In the genomic region with DNA sequence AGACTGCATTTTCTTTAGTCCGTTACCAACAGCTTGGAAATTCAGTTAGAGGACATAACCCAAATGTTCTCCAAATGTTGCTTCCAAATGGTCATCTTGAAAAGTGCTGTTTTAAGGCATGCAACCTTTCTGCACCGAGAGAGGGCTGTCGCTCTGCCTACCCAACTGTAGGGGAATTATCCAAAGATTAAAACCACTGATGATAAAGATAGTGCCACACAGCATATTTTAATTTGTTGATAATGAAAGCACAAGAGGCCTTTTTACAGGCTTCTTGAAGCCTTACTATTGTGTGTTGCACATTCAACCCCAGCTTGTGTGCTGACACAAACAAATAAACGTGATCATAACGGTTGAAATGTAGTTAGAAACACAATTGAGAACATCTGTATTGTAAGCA, we compare ENCODE assay signal across 22 cellular contexts.
DNase-seq lines count a peak whose midpoint lies in the region; ATAC-seq and TF ChIP-seq lines count a peak whose summit lies in the region.
"Had no signal": no experiment of that assay in that cellular context is flagged by ENCODE, and none has a peak within 500 bp of the region (broad histone marks: within the 10 kb centered on the region; RNA-seq: fewer than 3 reads in every experiment).

No MANE protein-coding gene starts in this region.

- H3K27me3 Mint-ChIP-seq in CD8-positive, alpha-beta memory T cell: peaks cover 0 to 2% of the 10 kb centered on the region in 2 donors
- no peaks in the 10 kb centered on the region for H3K27me3 Mint-ChIP-seq in IgD-negative memory B cell
- H3K27me3 Mint-ChIP-seq in T-helper 2 cell treated with Interferon-gamma antibody and Interleukin-4, amounts not matched to agents 5 μg/mL and 100 μg/mL, for 36 hours (ENCODE audit: low read depth): peaks cover 7% of the 10 kb centered on the region
- H3K27me3 Mint-ChIP-seq: activated CD8-positive, alpha-beta T cell treated with anti-CD3 and anti-CD28 coated beads for 36 hours had no signal

- DNase-seq in CD8-positive, alpha-beta memory T cell: no peak
- no peak for DNase-seq in T-helper 2 cell treated with Interferon-gamma antibody and Interleukin-4, amounts not matched to agents 5 μg/mL and 100 μg/mL, for 36 hours (ENCODE audit: low spot score)
- DNase-seq in spleen (no peak), SK-N-SH (no peak), NCI-H524 treated with DMSO at 0.1 percent for 48 hours (lab: John Stamatoyannopoulos, UW) (no peak)
- DNase-seq: activated gamma-delta T cell treated with Interleukin-2 at 50 U/mL for 16 hours; effector CD4-positive, alpha-beta T cell; foreskin fibroblast; left ventricle myocardium inferior; NCI-H1092; NCI-H187; NCI-H2171 treated with DMSO at 0.1 percent for 48 hours; occipital lobe; stimulated activated CD4-positive, alpha-beta T cell treated with anti-CD3 and anti-CD28 coated beads, Interleukin-1b, Interleukin-23, amount 100 ng/mL, for 48 hours had no signal

- H3K4me1 ChIP-seq in CD8-positive, alpha-beta memory T cell (ENCODE audit: insufficient read depth, low read length): no peaks in the 10 kb centered on the region
- H3K4me1 ChIP-seq in spleen (peaks cover 0 to 21% (median 0%) of the 10 kb centered on the region in 6 donors), SK-N-SH (ENCODE audit: control insufficient read depth in 1 of 2, insufficient read depth in 2 of 2, low read depth in 1 of 2, low read length in 1 of 2) (no peaks in the 10 kb centered on the region)

- TF ChIP-seq CTCF in spleen (IDR thresholded peaks at IDR 0.05 in 8 of 11, conservative IDR thresholded peaks at IDR 0.05 in 3 of 11): no peak
- no peak for TF ChIP-seq CTCF in SK-N-SH (IDR thresholded peaks at IDR 0.05)

- peak overlapping the region in 7 of 8 donors; percentile 29 to 96 (median 78) for H3K27ac Mint-ChIP-seq in CD8-positive, alpha-beta memory T cell
- H3K27ac Mint-ChIP-seq in IgD-negative memory B cell: peak overlapping the region; percentile 45 to 96 (median 45)
- peak overlapping the region; percentile 88 for H3K27ac Mint-ChIP-seq in T-helper 2 cell treated with Interferon-gamma antibody and Interleukin-4, amounts not matched to agents 5 μg/mL and 100 μg/mL, for 36 hours
- H3K27ac Mint-ChIP-seq: naive thymus-derived CD4-positive, alpha-beta T cell had no signal

- H2AFZ ChIP-seq in SK-N-SH (ENCODE audit: low read depth): no peak overlapping the region

- no peaks in the 10 kb centered on the region for H3K79me2 ChIP-seq in SK-N-SH (ENCODE audit: insufficient read depth)

- ATAC-seq in GM21528 (IDR thresholded peaks at IDR 0.05; ENCODE audit: low FRiP score, unreplicated experiment) (no peak), HG02981 (IDR thresholded peaks at IDR 0.05; ENCODE audit: unreplicated experiment) (no peak)

- no peak overlapping the region for H3K27ac ChIP-seq in CD8-positive, alpha-beta memory T cell (ENCODE audit: low read depth, low read length)
- H3K27ac ChIP-seq in spleen: peak overlapping the region in 5 of 8 donors; percentile 1 to 74 (median 63)
- H3K27ac ChIP-seq in SK-N-SH (ENCODE audit: low read depth in 2 of 2, low read length in 1 of 2): no peak overlapping the region
- H3K27ac ChIP-seq: vagina had no signal

- POLR2A ChIA-PET in CD8-positive, alpha-beta memory T cell (lab: Charles Lee): interaction anchor here (0.6 kb wide), 1 partner anchor 121 kb away, joined by 3 read pairs; no protein-coding TSS in a partner anchor
- POLR2A ChIA-PET in SK-N-SH (lab: Yijun Ruan, JAX): no interaction called here

- no peaks in the 10 kb centered on the region for H3F3A ChIP-seq in SK-N-SH (replicated peaks; ENCODE audit: insufficient read depth)

- H3K9me2 ChIP-seq in SK-N-SH: no peaks in the 10 kb centered on the region

- 74 to 94% (median 90%) methylated on average over 5 of the region's 5 CpGs for WGBS in spleen, 5 donors
- 80% methylated on average over 5 of the region's 5 CpGs for WGBS in SK-N-SH (ENCODE audit: low lambda C conversion rate)

- no peaks in the 10 kb centered on the region for H3K36me3 ChIP-seq in CD8-positive, alpha-beta memory T cell (ENCODE audit: insufficient read depth, low read length)
- H3K36me3 ChIP-seq in spleen (no peaks in the 10 kb centered on the region), SK-N-SH (replicated peaks in 1 of 2; ENCODE audit: control insufficient read depth in 1 of 2, insufficient read depth in 2 of 2, low read length in 1 of 2) (no peaks in the 10 kb centered on the region)
- H3K36me3 ChIP-seq: left ventricle myocardium inferior, vagina had no signal

- H3K4me3 Mint-ChIP-seq in CD8-positive, alpha-beta memory T cell: peak overlapping the region in 5 of 7 donors; percentile 55 to 77 (median 59)
- peak overlapping the region; percentile 53 to 90 (median 81) for H3K4me3 Mint-ChIP-seq in IgD-negative memory B cell
- peak overlapping the region; percentile 61 for H3K4me3 Mint-ChIP-seq in T-helper 2 cell treated with Interferon-gamma antibody and Interleukin-4, amounts not matched to agents 5 μg/mL and 100 μg/mL, for 36 hours
- H3K4me3 Mint-ChIP-seq: activated CD8-positive, alpha-beta T cell treated with anti-CD3 and anti-CD28 coated beads for 36 hours; CD14-positive monocyte; naive thymus-derived CD4-positive, alpha-beta T cell had no signal

- no peak for TF ChIP-seq EP300 in SK-N-SH (IDR thresholded peaks at IDR 0.05; ENCODE audit: borderline replicate concordance in 1 of 2, low read depth in 1 of 2, low read length in 1 of 2)

- H3K27me3 ChIP-seq in CD8-positive, alpha-beta memory T cell (ENCODE audit: insufficient read depth, low read length, poor library complexity, severe bottlenecking): no peaks in the 10 kb centered on the region
- H3K27me3 ChIP-seq in spleen (replicated peaks in 1 of 7): no peaks in the 10 kb centered on the region
- H3K27me3 ChIP-seq in SK-N-SH (ENCODE audit: insufficient read depth): no peaks in the 10 kb centered on the region
- H3K27me3 ChIP-seq: vagina had no signal

- H3K4me3 ChIP-seq in CD8-positive, alpha-beta memory T cell (ENCODE audit: low read length): no peak overlapping the region
- H3K4me3 ChIP-seq in spleen (no peak overlapping the region), SK-N-SH (ENCODE audit: low read depth in 2 of 2, low read length in 1 of 2) (no peak overlapping the region)
- H3K4me3 ChIP-seq: left ventricle myocardium inferior, skin epidermis, vagina had no signal

- H3K9me3 Mint-ChIP-seq in CD8-positive, alpha-beta memory T cell: peaks cover 0 to 2% (median 0%) of the 10 kb centered on the region in 5 donors
- peaks cover 0 to 4% (median 2%) of the 10 kb centered on the region in 3 donors for H3K9me3 Mint-ChIP-seq in IgD-negative memory B cell
- peaks cover 8% of the 10 kb centered on the region for H3K9me3 Mint-ChIP-seq in T-helper 2 cell treated with Interferon-gamma antibody and Interleukin-4, amounts not matched to agents 5 μg/mL and 100 μg/mL, for 36 hours

- CTCF ChIA-PET in CD8-positive, alpha-beta memory T cell (lab: Charles Lee): interaction anchor here (0.7 kb wide), 1 partner anchor 124 kb away, joined by 3 read pairs; no protein-coding TSS in a partner anchor
- CTCF ChIA-PET in SK-N-SH (lab: Yijun Ruan, JAX): no interaction called here

- no peaks in the 10 kb centered on the region for H4K20me1 ChIP-seq in SK-N-SH (ENCODE audit: insufficient read depth)

- TF ChIP-seq POLR2A in spleen (IDR thresholded peaks at IDR 0.05): no peak

- peaks cover 17 to 27% (median 24%) of the 10 kb centered on the region in 3 donors for H3K4me1 Mint-ChIP-seq in CD8-positive, alpha-beta memory T cell
- H3K4me1 Mint-ChIP-seq in IgD-negative memory B cell: peaks cover 15 to 31% (median 24%) of the 10 kb centered on the region in 3 donors
- peaks cover 22% of the 10 kb centered on the region for H3K4me1 Mint-ChIP-seq in T-helper 2 cell treated with Interferon-gamma antibody and Interleukin-4, amounts not matched to agents 5 μg/mL and 100 μg/mL, for 36 hours (ENCODE audit: low read depth)
- H3K4me1 Mint-ChIP-seq: CD14-positive monocyte had no signal

- H3K9ac ChIP-seq in SK-N-SH: no peak overlapping the region

- no peaks in the 10 kb centered on the region for H3K9me3 ChIP-seq in CD8-positive, alpha-beta memory T cell (ENCODE audit: low read length)
- H3K9me3 ChIP-seq in spleen: peaks cover 0 to 6% (median 2%) of the 10 kb centered on the region in 8 donors
- no peaks in the 10 kb centered on the region for H3K9me3 ChIP-seq in SK-N-SH
- H3K9me3 ChIP-seq: left ventricle myocardium inferior, vagina had no signal

- peaks cover 0 to 4% (median 0%) of the 10 kb centered on the region in 3 donors for H3K36me3 Mint-ChIP-seq in CD8-positive, alpha-beta memory T cell
- peaks cover under 1% of the 10 kb centered on the region for H3K36me3 Mint-ChIP-seq in IgD-negative memory B cell
- peaks cover 3% of the 10 kb centered on the region for H3K36me3 Mint-ChIP-seq in T-helper 2 cell treated with Interferon-gamma antibody and Interleukin-4, amounts not matched to agents 5 μg/mL and 100 μg/mL, for 36 hours (ENCODE audit: low read depth)
- H3K36me3 Mint-ChIP-seq: CD14-positive monocyte; naive thymus-derived CD4-positive, alpha-beta T cell had no signal

- intact Hi-C loops in spleen (cut with DNase I; ENCODE audit: low total_unique reads): no loop called here

- no peak overlapping the region for H3K4me2 ChIP-seq in SK-N-SH

- TF ChIP-seq RAD21 in SK-N-SH (IDR thresholded peaks at IDR 0.05; ENCODE audit: low read length): no peak

TF ChIP-seq in SK-N-SH, 30 proteins besides CTCF, POLR2A, EP300 and RAD21:
- TF ChIP-seq TCF12 (IDR thresholded peaks at IDR 0.05): no peak
- TF ChIP-seq FOSL2 (IDR thresholded peaks at IDR 0.05; ENCODE audit: borderline replicate concordance, low read depth): no peak
- TF ChIP-seq GATA2 (CRISPR knock-in tag; IDR thresholded peaks at IDR 0.05): no peak
- TF ChIP-seq NRF1 (IDR thresholded peaks at IDR 0.05; ENCODE audit: low read depth, low read length): no peak
- no peak for TF ChIP-seq JUND (IDR thresholded peaks at IDR 0.05)
- no peak for TF ChIP-seq TAF1 (IDR thresholded peaks at IDR 0.05; ENCODE audit: borderline replicate concordance, low read depth, low read length)
- TF ChIP-seq ELF1 (IDR thresholded peaks at IDR 0.05): no peak
- TF ChIP-seq FOXM1 (IDR thresholded peaks at IDR 0.05; ENCODE audit: low read depth): no peak
- TF ChIP-seq FOXJ3 (CRISPR knock-in tag; IDR thresholded peaks at IDR 0.05): no peak

Comparison
In these comparisons a context has a peak if more than half of its experiments do, and no peak if none do; other contexts are left out.
1. H3K27ac ChIP-seq: peak in spleen (5 of 8); none in CD8-positive, alpha-beta memory T cell (single experiment) and SK-N-SH (0 of 2).
2. Peak in every context shown above with its lines, with median percentiles within 50 percentile points of each other: H3K27ac Mint-ChIP-seq and H3K4me3 Mint-ChIP-seq.